1 cellular context compared by ENCODE assay signal in genomic region chr1:193434319-193434718, GRCh38.
TF ChIP-seq lines count a peak whose summit lies in the region.

No MANE protein-coding gene starts in this region.

TF ChIP-seq in GM23338, 12 proteins besides CTCF, POLR2A, EP300 and RAD21 (continued from another document):
- TF ChIP-seq ZNF462 (CRISPR knock-in tag; IDR thresholded peaks at IDR 0.05) (no peak), NANOG (IDR thresholded peaks at IDR 0.05; ENCODE audit: borderline replicate concordance) (no peak)
